8 cellular contexts compared by ENCODE assay signal in the genomic region with DNA sequence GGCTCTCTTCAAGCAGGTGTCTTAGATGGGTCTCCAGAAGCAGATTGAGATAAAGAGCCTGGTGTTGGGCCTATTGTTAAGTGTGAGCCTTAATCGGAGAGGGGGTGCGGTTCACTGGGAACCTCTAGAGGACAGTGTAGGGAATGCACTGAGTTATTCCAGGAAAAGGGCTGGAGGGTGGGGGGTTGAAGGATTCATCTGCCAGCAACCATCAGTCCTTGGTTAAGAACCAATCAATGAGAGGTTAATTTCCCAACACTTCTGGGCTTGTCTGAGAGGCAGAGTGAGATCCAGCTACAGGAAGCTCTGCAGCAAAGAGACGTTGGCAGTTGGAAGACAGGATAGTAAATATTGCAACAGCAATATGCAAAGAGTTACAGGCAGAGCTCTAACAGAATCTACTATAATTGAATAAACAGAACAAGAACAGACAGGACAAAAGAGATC. TPM values are rescaled to one million over a fixed set of nuclear protein-coding genes. Genes with fewer than 3 reads are reported as not detected.
DNase-seq lines count a peak whose midpoint lies in the region; ATAC-seq and TF ChIP-seq lines count a peak whose summit lies in the region.

No MANE protein-coding gene starts in this region.

- H3K36me3 Mint-ChIP-seq in CD4-positive, alpha-beta memory T cell: no peaks in the 10 kb centered on the region
- no peaks in the 10 kb centered on the region for H3K36me3 Mint-ChIP-seq in activated naive CD8-positive, alpha-beta T cell treated with anti-CD3 and anti-CD28 coated beads, Interleukin-2, amount 10 ng/mL, durations not matched to agents 7 days and 5 days

- ATAC-seq in activated naive CD8-positive, alpha-beta T cell treated with anti-CD3 and anti-CD28 coated beads, Interleukin-2, amount 10 ng/mL, durations not matched to agents 7 days and 5 days (ENCODE audit: low read depth): peak; percentile 57
- ATAC-seq in GM21390 (IDR thresholded peaks at IDR 0.05; ENCODE audit: unreplicated experiment): no peak
- no peak for ATAC-seq in HG03521 (IDR thresholded peaks at IDR 0.05; ENCODE audit: unreplicated experiment)

- intact Hi-C loops in CD4-positive, alpha-beta memory T cell (cut with micrococcal nuclease): loop anchor here (1.0 to 2.0 kb wide), 5 partner anchors 32 to 313 kb away; no protein-coding TSS in a partner anchor

- no peak overlapping the region for H3K4me3 ChIP-seq in CD4-positive, alpha-beta memory T cell (ENCODE audit: low read length in 2 of 2)
- no peak overlapping the region for H3K4me3 ChIP-seq in HEK293 (ENCODE audit: low read depth, low read length)

- no peaks in the 10 kb centered on the region for H3K36me3 ChIP-seq in CD4-positive, alpha-beta memory T cell (ENCODE audit: insufficient read depth, low read length)
- H3K36me3 ChIP-seq in HEK293 (ENCODE audit: control insufficient read depth in 2 of 2, insufficient read depth in 1 of 2, low read length in 2 of 2): no peaks in the 10 kb centered on the region

- H3K4me1 ChIP-seq in CD4-positive, alpha-beta memory T cell (ENCODE audit: insufficient read depth, low read length): peaks cover 7% of the 10 kb centered on the region
- H3K4me1 ChIP-seq in HEK293 (ENCODE audit: control insufficient read depth, insufficient read depth, low read length): no peaks in the 10 kb centered on the region

- peaks cover 4 to 19% (median 6%) of the 10 kb centered on the region in 4 donors for H3K4me1 Mint-ChIP-seq in CD4-positive, alpha-beta memory T cell
- H3K4me1 Mint-ChIP-seq in activated naive CD8-positive, alpha-beta T cell treated with anti-CD3 and anti-CD28 coated beads, Interleukin-2, amount 10 ng/mL, durations not matched to agents 7 days and 5 days: peaks cover 15% of the 10 kb centered on the region

- no peak overlapping the region for H3K27ac ChIP-seq in CD4-positive, alpha-beta memory T cell (ENCODE audit: low read depth, low read length)
- H3K27ac ChIP-seq in HEK293 (ENCODE audit: extremely low read depth, low read depth, low read length) (no peak overlapping the region), RWPE1 (no peak overlapping the region)

- H3K9me3 Mint-ChIP-seq in CD4-positive, alpha-beta memory T cell: peaks cover 0 to 3% (median 0%) of the 10 kb centered on the region in 8 donors
- peaks cover 2% of the 10 kb centered on the region for H3K9me3 Mint-ChIP-seq in activated naive CD8-positive, alpha-beta T cell treated with anti-CD3 and anti-CD28 coated beads, Interleukin-2, amount 10 ng/mL, durations not matched to agents 7 days and 5 days

- peak overlapping the region in 3 of 7 donors; percentile 17 to 77 (median 60) for H3K27ac Mint-ChIP-seq in CD4-positive, alpha-beta memory T cell
- no peak overlapping the region for H3K27ac Mint-ChIP-seq in activated naive CD8-positive, alpha-beta T cell treated with anti-CD3 and anti-CD28 coated beads, Interleukin-2, amount 10 ng/mL, durations not matched to agents 7 days and 5 days

- CTCF ChIA-PET in CD4-positive, alpha-beta memory T cell (lab: Charles Lee; ENCODE audit: partially characterized antibody): interaction anchor here (0.8 to 2.8 kb wide), 12 partner anchors 9 to 242 kb away, joined by 3 to 33 read pairs (median 4); no protein-coding TSS in a partner anchor
- CTCF ChIA-PET in HEK293 (lab: Yijun Ruan, JAX): interaction anchor here (0.7 to 1.3 kb wide), 4 partner anchors 141 to 239 kb away, joined by 3 to 4 read pairs (median 4); no protein-coding TSS in a partner anchor
- CTCF ChIA-PET in RWPE1 (lab: Yijun Ruan, JAX): interaction anchor here (0.6 to 1.3 kb wide), 6 partner anchors 34 to 239 kb away, joined by 3 to 9 read pairs (median 3); no protein-coding TSS in a partner anchor

- no peak overlapping the region for H3K4me3 Mint-ChIP-seq in CD4-positive, alpha-beta memory T cell
- H3K4me3 Mint-ChIP-seq in activated naive CD8-positive, alpha-beta T cell treated with anti-CD3 and anti-CD28 coated beads, Interleukin-2, amount 10 ng/mL, durations not matched to agents 7 days and 5 days: no peak overlapping the region

- DNase-seq in CD4-positive, alpha-beta memory T cell: peak in 4 of 5 donors; percentile 26 to 49 (median 36)
- DNase-seq in RWPE1 (ENCODE audit: low spot score): peak; percentile 96
- DNase-seq in activated naive CD8-positive, alpha-beta T cell treated with anti-CD3 and anti-CD28 coated beads, Interleukin-2, amount 10 ng/mL, durations not matched to agents 7 days and 5 days: no peak
- DNase-seq in hepatic stellate cell (ENCODE audit: low spot score): peak; percentile 45
- peak; percentile 18 to 36 for DNase-seq in stimulated activated CD4-positive, alpha-beta T cell treated with anti-CD3 and anti-CD28 coated beads, Interleukin-4, amount 100 ng/mL, for 4 hours

- no peaks in the 10 kb centered on the region for H3K27me3 ChIP-seq in CD4-positive, alpha-beta memory T cell (ENCODE audit: insufficient read depth, low read length)

- TF ChIP-seq CTCF in HEK293 (tag by site-specific recombination; IDR thresholded peaks at IDR 0.05) (no peak), RWPE1 (conservative IDR thresholded peaks at IDR 0.05; ENCODE audit: low read depth) (peak; percentile 78)

- H3K27me3 Mint-ChIP-seq in CD4-positive, alpha-beta memory T cell: peaks cover 4 to 18% of the 10 kb centered on the region in 2 donors
- H3K27me3 Mint-ChIP-seq in activated naive CD8-positive, alpha-beta T cell treated with anti-CD3 and anti-CD28 coated beads, Interleukin-2, amount 10 ng/mL, durations not matched to agents 7 days and 5 days: peaks cover 6% of the 10 kb centered on the region

- no peaks in the 10 kb centered on the region for H3K9me3 ChIP-seq in CD4-positive, alpha-beta memory T cell (ENCODE audit: control insufficient read depth in 1 of 2, low read length in 2 of 2)
- H3K9me3 ChIP-seq in HEK293 (ENCODE audit: control insufficient read depth, insufficient read depth, low read depth, low read length): no peaks in the 10 kb centered on the region

- POLR2A ChIA-PET in CD4-positive, alpha-beta memory T cell (lab: Charles Lee; ENCODE audit: partially characterized antibody): interaction anchor here (1.2 kb wide), 1 partner anchor 33 kb away, joined by 5 read pairs; no protein-coding TSS in a partner anchor
- POLR2A ChIA-PET in HEK293 (lab: Yijun Ruan, JAX) (no interaction called here), RWPE1 (lab: Yijun Ruan, JAX; ENCODE audit: low non-redundant PET) (interaction anchor here (1.2 kb wide), 1 partner anchor 33 kb away, joined by 3 read pairs; no protein-coding TSS in a partner anchor)
- POLR2A ChIA-PET in activated naive CD8-positive, alpha-beta T cell treated with anti-CD3 and anti-CD28 coated beads, Interleukin-2, amount 10 ng/mL, durations not matched to agents 7 days and 5 days (lab: Charles Lee): interaction anchor here (1.2 kb wide), 1 partner anchor 32 kb away, joined by 3 read pairs; no protein-coding TSS in a partner anchor

TF ChIP-seq in HEK293, 187 proteins besides CTCF, POLR2A, EP300 and RAD21:
- no peak for TF ChIP-seq ZNF704 (tag by site-specific recombination; IDR thresholded peaks at IDR 0.05)
- TF ChIP-seq ZIC2 (tag by site-specific recombination; IDR thresholded peaks at IDR 0.05): no peak
- no peak for TF ChIP-seq SP7 (tag by site-specific recombination; IDR thresholded peaks at IDR 0.05)
- no peak for TF ChIP-seq INSM2 (tag by site-specific recombination; IDR thresholded peaks at IDR 0.05)
- peak; percentile 75 for TF ChIP-seq ZBTB17 (tag by site-specific recombination; IDR thresholded peaks at IDR 0.05)
- peak; percentile 53 for TF ChIP-seq ZNF654 (tag by site-specific recombination; IDR thresholded peaks at IDR 0.05; ENCODE audit: low read depth)
TF ChIP-seq in HEK293: peak in this region for 2.

RNA-seq across cellular contexts. Expression of gene CYP4F2, which starts 28.7 kb away (rescaled TPM):
- total RNA-seq in CD4-positive, alpha-beta memory T cell: not detected
- not detected for polyA plus RNA-seq in CD4-positive, alpha-beta memory T cell
- total RNA-seq in activated naive CD8-positive, alpha-beta T cell treated with anti-CD3 and anti-CD28 coated beads, Interleukin-2, amount 10 ng/mL, durations not matched to agents 7 days and 5 days: under 1 TPM in 1 of 2 experiments, not detected in 1; 0.33 TPM

RNA-seq across cellular contexts. Expression of gene OR10H1, which starts 53.7 kb away (rescaled TPM):
- not detected for total RNA-seq in CD4-positive, alpha-beta memory T cell
- polyA plus RNA-seq in CD4-positive, alpha-beta memory T cell: not detected
- total RNA-seq in activated naive CD8-positive, alpha-beta T cell treated with anti-CD3 and anti-CD28 coated beads, Interleukin-2, amount 10 ng/mL, durations not matched to agents 7 days and 5 days: not detected
